In genomic region chr5:181265092-181265671, GRCh38 we compare ENCODE assay signal across 2 cellular contexts.
TF ChIP-seq lines count a peak whose summit lies in the region.

No MANE protein-coding gene starts in this region.

TF ChIP-seq in WTC11, 78 proteins besides CTCF, POLR2A, EP300 and RAD21 (continued from another document):
- TF ChIP-seq ZSCAN18 (CRISPR knock-in tag; IDR thresholded peaks at IDR 0.05): no peak

TF ChIP-seq in GM23338, 12 proteins besides CTCF, POLR2A, EP300 and RAD21 (continued from another document):
- TF ChIP-seq ZNF462 (CRISPR knock-in tag; IDR thresholded peaks at IDR 0.05) (no peak), EZH2phosphoT487 (IDR thresholded peaks at IDR 0.05; ENCODE audit: unreplicated experiment) (no peak), ZNF114 (CRISPR knock-in tag; IDR thresholded peaks at IDR 0.05) (no peak), CREB1 (CRISPR knock-in tag; IDR thresholded peaks at IDR 0.05; ENCODE audit: low read depth) (no peak), REST (IDR thresholded peaks at IDR 0.05; ENCODE audit: unreplicated experiment) (no peak), STAT1 (IDR thresholded peaks at IDR 0.05; ENCODE audit: unreplicated experiment) (no peak)
